In genomic region chrX:153688534-153688899, GRCh38 we compare ENCODE assay signal across 1 cellular context.
TF ChIP-seq lines count a peak whose summit lies in the region.

No MANE protein-coding gene starts in this region.

TF ChIP-seq in K562, 482 proteins besides CTCF, POLR2A, EP300 and RAD21:
- TF ChIP-seq TCF7L2 (IDR thresholded peaks at IDR 0.05; ENCODE audit: low read depth, low read length) = no peak
- TF ChIP-seq POLR2G (IDR thresholded peaks at IDR 0.05; ENCODE audit: low read depth, low read length) = peak; percentile 66
- TF ChIP-seq CCNT2 (IDR thresholded peaks at IDR 0.05; ENCODE audit: borderline replicate concordance, extremely low read depth, insufficient read length, low read depth, low read length) = peak; percentile 8
- no peak for TF ChIP-seq THRB (CRISPR knock-in tag; conservative IDR thresholded peaks at IDR 0.05)
- TF ChIP-seq GTF2B (IDR thresholded peaks at IDR 0.05; ENCODE audit: extremely low read depth, insufficient read length) = no peak
- TF ChIP-seq SAFB (IDR thresholded peaks at IDR 0.05; ENCODE audit: borderline replicate concordance, low read depth, low read length) = peak; percentile 65; the same call in 1 of the 2 replicates
- TF ChIP-seq KDM5B (IDR thresholded peaks at IDR 0.05; ENCODE audit: insufficient replicate concordance, low read depth, low read length) = peak; percentile 28
- TF ChIP-seq PHF8 (IDR thresholded peaks at IDR 0.05; ENCODE audit: borderline replicate concordance, low read length) = peak; percentile 28; the same call in 1 of the 2 replicates
- 0 out of 4 replicates have a peak, but pooled peaks of 1 of the 2 experiments have one; percentile 7 for TF ChIP-seq SIN3A (IDR thresholded peaks at IDR 0.05; ENCODE audit: borderline replicate concordance in 2 of 2, control insufficient read depth in 1 of 2, low read depth in 2 of 2, low read length in 2 of 2)
- TF ChIP-seq RBFOX2 (IDR thresholded peaks at IDR 0.05; ENCODE audit: low read depth, low read length) = peak; percentile 62
- TF ChIP-seq NFE2L1 (tag; IDR thresholded peaks at IDR 0.05; ENCODE audit: borderline replicate concordance, low read depth) = no peak
